24 cellular contexts compared by ENCODE assay signal in the genomic region with DNA sequence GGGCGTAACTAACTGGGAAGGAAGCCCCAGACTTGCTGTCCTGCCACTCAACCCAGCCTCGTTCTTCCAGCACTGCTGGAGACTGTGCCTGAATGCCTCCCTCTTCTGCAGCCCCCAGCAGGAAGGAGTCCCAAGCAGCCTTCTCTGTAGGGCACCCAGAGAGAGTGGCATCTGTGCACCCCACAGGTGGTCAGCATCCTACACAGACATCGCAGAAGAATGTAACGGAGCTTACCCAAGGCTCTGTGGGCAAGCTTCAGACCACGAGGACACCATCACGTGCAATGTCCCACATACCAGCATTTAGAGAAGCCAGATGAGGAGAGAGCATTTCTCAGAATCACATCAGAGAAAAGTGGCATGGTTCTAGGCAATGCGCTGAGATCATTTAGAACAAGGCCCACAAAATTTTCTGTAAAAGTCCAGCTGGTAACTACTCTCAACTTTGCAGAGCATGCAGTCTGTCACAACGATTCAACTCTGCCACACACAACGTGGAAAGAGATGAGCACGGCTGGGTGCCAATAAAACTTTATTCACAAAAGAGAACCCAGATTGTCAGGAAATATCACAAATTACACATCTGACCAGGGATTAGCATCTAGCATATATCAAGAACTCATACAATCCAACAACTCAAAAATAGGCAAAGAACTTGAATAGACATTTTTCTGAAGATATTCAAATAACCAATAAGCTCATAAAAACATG. TPM values are rescaled to one million over a fixed set of nuclear protein-coding genes. Genes with fewer than 3 reads are reported as not detected.
DNase-seq lines count a peak whose midpoint lies in the region; ATAC-seq, FAIRE-seq and TF ChIP-seq lines count a peak whose summit lies in the region.
"Had no signal": no experiment of that assay in that cellular context is flagged by ENCODE, and none has a peak within 500 bp of the region (broad histone marks: within the 10 kb centered on the region; RNA-seq: fewer than 3 reads in every experiment).

No MANE protein-coding gene starts in this region.

- no peaks in the 10 kb centered on the region for H3K9me3 Mint-ChIP-seq in activated naive CD8-positive, alpha-beta T cell treated with anti-CD3 and anti-CD28 coated beads, Interleukin-2, amount 50 U/mL, for 24 hours
- H3K9me3 Mint-ChIP-seq: CD4-positive, alpha-beta T cell had no signal

- no peak overlapping the region for H3K27ac ChIP-seq in GM12878 (ENCODE audit: control insufficient read depth, insufficient read depth)
- no peak overlapping the region for H3K27ac ChIP-seq in HepG2 (ENCODE audit: extremely low read length, insufficient read depth, low read length)
- no peak overlapping the region for H3K27ac ChIP-seq in sigmoid colon
- H3K27ac ChIP-seq in foreskin keratinocyte = no peak overlapping the region
- H3K27ac ChIP-seq: Peyer's patch, SJSA1 had no signal

- TF ChIP-seq RAD21 in GM12878 (IDR thresholded peaks at IDR 0.05; ENCODE audit: insufficient read depth, low read depth, low read length) = no peak
- no peak for TF ChIP-seq RAD21 in HepG2 (CRISPR knock-in tag; IDR thresholded peaks at IDR 0.05)

- BruUV-seq in GM12878 (replicated peaks; lab: Mats Ljungman, UMichigan) (no TSS peak), HepG2 (replicated peaks; lab: Mats Ljungman, UMichigan) (no TSS peak)

- H2AFZ ChIP-seq in GM12878 (ENCODE audit: control insufficient read depth, low read depth, low read length) (no peak overlapping the region), HepG2 (ENCODE audit: low read length) (no peak overlapping the region)

- SMC1A ChIA-PET in GM12878 (lab: Charles Lee; ENCODE audit: uncharacterized antibody, unreplicated experiment) = no interaction called here

- no peaks in the 10 kb centered on the region for H4K20me1 ChIP-seq in GM12878 (ENCODE audit: control insufficient read depth, insufficient read depth)
- peaks cover 41% of the 10 kb centered on the region for H4K20me1 ChIP-seq in HepG2 (ENCODE audit: insufficient read depth, low read length)

- H3K4me1 ChIP-seq in GM12878 (ENCODE audit: control insufficient read depth, insufficient read depth, low read length) (no peaks in the 10 kb centered on the region), HepG2 (ENCODE audit: insufficient read depth, low read length) (peaks cover 8% of the 10 kb centered on the region), sigmoid colon (no peaks in the 10 kb centered on the region), foreskin keratinocyte (no peaks in the 10 kb centered on the region)
- H3K4me1 ChIP-seq: Peyer's patch, SJSA1 had no signal

- intact Hi-C loops in GM12878 (cut with micrococcal nuclease; ENCODE audit: unreplicated experiment) = no loop called here
- intact Hi-C loops in HepG2 (cut with micrococcal nuclease; ENCODE audit: unreplicated experiment) = no loop called here
- intact Hi-C loops in sigmoid colon (cut with DNase I) = no loop called here

- H3K9me3 ChIP-seq in GM12878 (replicated peaks; ENCODE audit: control insufficient read depth, insufficient read depth, low read length) (no peaks in the 10 kb centered on the region), HepG2 (ENCODE audit: low read length) (no peaks in the 10 kb centered on the region), sigmoid colon (no peaks in the 10 kb centered on the region)
- H3K9me3 ChIP-seq: Peyer's patch, SJSA1 had no signal

- H3K79me2 ChIP-seq in GM12878 (ENCODE audit: control insufficient read depth, insufficient read depth, low read length) (no peaks in the 10 kb centered on the region), HepG2 (ENCODE audit: insufficient read depth, low read length) (peaks cover 55% of the 10 kb centered on the region)

- H3K4me3 ChIP-seq in H7 (ENCODE audit: insufficient read depth, low read depth, low read length) = no peak overlapping the region
- H3K4me3 ChIP-seq in GM12878 = no peak overlapping the region
- no peak overlapping the region for H3K4me3 ChIP-seq in HepG2 (replicated peaks in 1 of 3; ENCODE audit: insufficient read depth in 1 of 3, low read depth in 2 of 3, low read length in 3 of 3)
- no peak overlapping the region for H3K4me3 ChIP-seq in sigmoid colon
- H3K4me3 ChIP-seq: Peyer's patch, SJSA1 had no signal

- H3K9ac ChIP-seq in GM12878 (ENCODE audit: control insufficient read depth, insufficient read depth, low read length) (no peak overlapping the region), HepG2 (ENCODE audit: insufficient read depth, low read depth, low read length) (no peak overlapping the region)

- H3K27me3 ChIP-seq in H7 (ENCODE audit: control insufficient read depth, insufficient read depth, low read length) (no peaks in the 10 kb centered on the region), GM12878 (replicated peaks in 1 of 2; ENCODE audit: control insufficient read depth in 2 of 2, insufficient read depth in 2 of 2, low read length in 1 of 2) (no peaks in the 10 kb centered on the region; a peak in 1 of 4 replicates), HepG2 (ENCODE audit: control insufficient read depth in 1 of 2, insufficient read depth in 2 of 2, low read length in 2 of 2) (no peaks in the 10 kb centered on the region), sigmoid colon (no peaks in the 10 kb centered on the region), foreskin keratinocyte (peaks cover 3% of the 10 kb centered on the region)
- H3K27me3 ChIP-seq: Peyer's patch, SJSA1 had no signal

- H3K36me3 ChIP-seq in H7 (replicated peaks; ENCODE audit: control insufficient read depth, insufficient read depth, low read length) = no peaks in the 10 kb centered on the region; the same call in none of the 2 replicates
- H3K36me3 ChIP-seq in GM12878 (ENCODE audit: control insufficient read depth in 2 of 2, insufficient read depth in 2 of 2, low read length in 1 of 2) = no peaks in the 10 kb centered on the region
- H3K36me3 ChIP-seq in HepG2 (replicated peaks in 1 of 2; ENCODE audit: control insufficient read depth in 1 of 2, insufficient read depth in 2 of 2, low read length in 2 of 2) = peaks cover 28 to 60% of the 10 kb centered on the region in 2 experiments
- no peaks in the 10 kb centered on the region for H3K36me3 ChIP-seq in sigmoid colon
- H3K36me3 ChIP-seq: Peyer's patch, SJSA1 had no signal

- no peak for FAIRE-seq in GM12878 (lab: Jason Lieb, UNC)
- no peak for FAIRE-seq in HepG2 (lab: Jason Lieb, UNC)
- FAIRE-seq: GM12891, HTR-8/SVneo had no signal

- 32% methylated on average over 10 of the region's 10 CpGs for WGBS in GM12878 (ENCODE audit: insufficient coverage, insufficient replicate concordance, low lambda C conversion rate, missing lambda C conversion rate)
- WGBS in HepG2 (ENCODE audit: low lambda C conversion rate) = 98% methylated on average over 7 of the region's 10 CpGs
- WGBS in sigmoid colon, 2 donors = 90 to 95% methylated on average over 10 of the region's 10 CpGs

- no peak overlapping the region for H3K4me3 Mint-ChIP-seq in activated naive CD8-positive, alpha-beta T cell treated with anti-CD3 and anti-CD28 coated beads, Interleukin-2, amount 50 U/mL, for 24 hours
- H3K4me3 Mint-ChIP-seq: CD4-positive, alpha-beta T cell had no signal

- in situ Hi-C loops in GM12878 (cut with MboI) (no loop called here), HepG2 (cut with HindIII; ENCODE audit: extremely low pct_ligation_motif_present, low pct_unique_long_range_greater_than_20kb) (no loop called here)

- H3K27ac Mint-ChIP-seq in activated naive CD8-positive, alpha-beta T cell treated with anti-CD3 and anti-CD28 coated beads, Interleukin-2, amount 50 U/mL, for 24 hours = no peak overlapping the region
- H3K27ac Mint-ChIP-seq: CD4-positive, alpha-beta T cell had no signal

- ATAC-seq in GM12878 (no peak), HepG2 (no peak), foreskin keratinocyte (no peak), GM18909 (IDR thresholded peaks at IDR 0.05; ENCODE audit: poor library complexity, unreplicated experiment) (no peak)
- no peak for ATAC-seq in activated naive CD8-positive, alpha-beta T cell treated with anti-CD3 and anti-CD28 coated beads, Interleukin-2, amount 50 U/mL, for 24 hours

- H3K4me1 Mint-ChIP-seq in activated naive CD8-positive, alpha-beta T cell treated with anti-CD3 and anti-CD28 coated beads, Interleukin-2, amount 50 U/mL, for 24 hours = no peaks in the 10 kb centered on the region

- no peak for TF ChIP-seq POLR2A in GM12878 (IDR thresholded peaks at IDR 0.05; ENCODE audit: low read depth, low read length)
- no peak for TF ChIP-seq POLR2A in HepG2 (IDR thresholded peaks at IDR 0.05; ENCODE audit: insufficient read depth in 1 of 2, low read depth in 2 of 2, low read length in 2 of 2)
- no peak for TF ChIP-seq POLR2A in sigmoid colon (IDR thresholded peaks at IDR 0.05)

- RAD21 ChIA-PET in GM12878 (lab: Charles Lee; ENCODE audit: unreplicated experiment) = no interaction called here

- no peaks in the 10 kb centered on the region for H3K36me3 Mint-ChIP-seq in activated naive CD8-positive, alpha-beta T cell treated with anti-CD3 and anti-CD28 coated beads, Interleukin-2, amount 50 U/mL, for 24 hours (ENCODE audit: low read depth)

- TF ChIP-seq CTCF in GM12878 (IDR thresholded peaks at IDR 0.05 in 2 of 3, conservative IDR thresholded peaks at IDR 0.05 in 1 of 3; ENCODE audit: control insufficient read depth in 2 of 3, extremely low read depth in 1 of 3, insufficient read depth in 1 of 3, low read depth in 3 of 3, low read length in 3 of 3) (no peak), HepG2 (CRISPR knock-in tag; IDR thresholded peaks at IDR 0.05) (no peak), sigmoid colon (IDR thresholded peaks at IDR 0.05) (no peak), foreskin keratinocyte (conservative IDR thresholded peaks at IDR 0.05) (no peak)

- H3K27me3 Mint-ChIP-seq in activated naive CD8-positive, alpha-beta T cell treated with anti-CD3 and anti-CD28 coated beads, Interleukin-2, amount 50 U/mL, for 24 hours = peaks cover 15% of the 10 kb centered on the region

- H3K4me2 ChIP-seq in GM12878 (ENCODE audit: control insufficient read depth, insufficient read depth) (no peak overlapping the region), HepG2 (ENCODE audit: low read depth, low read length) (no peak overlapping the region)

- CTCF ChIA-PET in GM12878 (lab: Yijun Ruan, JAX) (no interaction called here), HepG2 (lab: Yijun Ruan, JAX; ENCODE audit: low intra/inter-chr PET ratio, low total read pairs) (no interaction called here)

- TF ChIP-seq EP300 in GM12878 (IDR thresholded peaks at IDR 0.05; ENCODE audit: borderline replicate concordance in 1 of 2, control insufficient read depth in 1 of 2, low read depth in 2 of 2, low read length in 2 of 2) = no peak
- no peak for TF ChIP-seq EP300 in HepG2 (IDR thresholded peaks at IDR 0.05; ENCODE audit: low read depth in 2 of 2, low read length in 2 of 2)
- no peak for TF ChIP-seq EP300 in HepG2 (CRISPR knock-in tag; IDR thresholded peaks at IDR 0.05; ENCODE audit: borderline replicate concordance)
- TF ChIP-seq EP300 in sigmoid colon (IDR thresholded peaks at IDR 0.05) = no peak

- peak; percentile 18 for DNase-seq in H7
- no peak for DNase-seq in GM12878 (ENCODE audit: low read depth, low spot score)
- DNase-seq in HepG2 (ENCODE audit: low spot score) = no peak
- peak; percentile 9 for DNase-seq in sigmoid colon
- no peak for DNase-seq in foreskin keratinocyte
- DNase-seq in NCI-H345 (lab: John Stamatoyannopoulos, UW) = no peak
- DNase-seq in activated naive CD8-positive, alpha-beta T cell treated with anti-CD3 and anti-CD28 coated beads, Interleukin-2, amount 50 U/mL, for 24 hours = no peak
- DNase-seq: CD4-positive, alpha-beta T cell; COR-L47; DMS79; IMR-90; NCI-H1105; NCI-H2029 treated with DMSO at 0.1 percent for 48 hours; NCI-H226; NCI-H524; NCI-H774; NK-92 treated with Interleukin-12 subunit alpha and Interleukin-12 subunit beta, amount 100 ng/mL, for 24 hours; Peyer's patch had no signal

- POLR2A ChIA-PET in GM12878 (lab: Charles Lee) (no interaction called here), HepG2 (lab: Yijun Ruan, JAX) (no interaction called here)

RNA-seq across cellular contexts. Expression of gene SHANK2, which starts 33.4 kb away (rescaled TPM):
- total RNA-seq in H7 (2014; rRNA removed; shearing (Covaris generic)) = 9.7 and 14.8 TPM in 2 replicates
- total RNA-seq in GM12878 (2013; cell fraction: nucleolus; rRNA removed) = 7.4 and 7.8 TPM in 2 replicates
- total RNA-seq in GM12878 (2014; rRNA removed) (0.11 and 0.28 TPM in 2 replicates), GM12878 (2014; rRNA removed; fragmentation: Illumina TruSeq; extraction: Trizol) (not detected in 2 replicates), GM12878 (2021) (0.13 and 0.31 TPM in 2 replicates), HepG2 (2016; rRNA removed; fragmentation: Illumina TruSeq; extraction: Trizol) (10.2 and 10.5 TPM in 2 replicates), sigmoid colon (10 to 100 TPM in 3 of 4 donors, 1 to 10 TPM in 1; 8.0 to 43.8 (median 16.8) TPM), foreskin keratinocyte (1.5 TPM in 2 replicates)
- polyA plus RNA-seq in GM12878 (2011; ENCODE audit: low read depth) = not detected
- polyA plus RNA-seq in GM12878 (2011; rRNA removed) (0.10 and 0.14 TPM in 2 replicates), GM12878 (2014; fragmentation: Illumina TruSeq; extraction: Trizol) (0.01 TPM in 1 of 2 replicates, not detected in the other), GM12878 (2014; fragmentation: Nextera tagmentation; extraction: Ambion mirVana) (not detected), GM12878 (2014; rRNA removed) (not detected in 2 replicates), GM12878 (2016; fragmentation: Nextera tagmentation; extraction: Ambion mirVana) (under 1 TPM in 1 of 2 experiments, not detected in 1; 0.04 TPM), HepG2 (2011; rRNA removed) (13.0 and 16.0 TPM in 2 replicates), sigmoid colon (1 to 10 TPM; 3.5 to 4.4 (median 3.6) TPM), foreskin keratinocyte (0.17 and 0.32 TPM in 2 replicates)
- 0.09 and 0.12 TPM in 2 replicates for polyA plus RNA-seq in GM12878 (2011; cell fraction: cytosol; rRNA removed)
- 0.67 and 0.79 TPM in 2 replicates for polyA plus RNA-seq in GM12878 (2011; cell fraction: nucleus; rRNA removed)
- 0.04 TPM in 1 of 2 replicates, not detected in the other for polyA plus RNA-seq in GM12878 (2012)
- polyA minus RNA-seq in GM12878 (2011; rRNA and poly(A)+ RNA removed) = 0.57 and 0.95 TPM in 2 replicates
- not detected in 2 replicates for polyA minus RNA-seq in GM12878 (2011; cell fraction: cytosol; rRNA and poly(A)+ RNA removed)
- polyA minus RNA-seq in GM12878 (2011; cell fraction: nucleus; rRNA and poly(A)+ RNA removed) = 1.2 and 1.7 TPM in 2 replicates
- total RNA-seq in HepG2 (2016; cell fraction: cytosol; rRNA removed; fragmentation: Illumina TruSeq; extraction: Trizol; ENCODE audit: low read depth) = 21.4 and 22.4 TPM in 2 replicates
- 10.1 and 10.2 TPM in 2 replicates for total RNA-seq in HepG2 (2016; cell fraction: insoluble cytoplasmic fraction; rRNA removed; fragmentation: Illumina TruSeq; extraction: Trizol)
- total RNA-seq in HepG2 (2016; cell fraction: membrane; rRNA removed; fragmentation: Illumina TruSeq; extraction: Trizol) = 14.0 and 14.5 TPM in 2 replicates
- 30.8 and 38.1 TPM in 2 replicates for total RNA-seq in HepG2 (2016; cell fraction: nucleus; rRNA removed; fragmentation: Illumina TruSeq; extraction: Trizol)
- 8.0 and 9.2 TPM in 2 replicates for polyA plus RNA-seq in HepG2 (2011; cell fraction: cytosol; rRNA removed)
- polyA plus RNA-seq in HepG2 (2011; cell fraction: nucleus; rRNA removed) = 60.2 and 68.0 TPM in 2 replicates
- polyA plus RNA-seq in HepG2 (2012) = 11.6 and 14.7 TPM in 2 replicates
- 1.2 and 1.3 TPM in 2 replicates for polyA plus RNA-seq in HepG2 (2016; cell fraction: cytosol; fragmentation: Illumina TruSeq; extraction: Trizol; ENCODE audit: low read depth)
- polyA plus RNA-seq in HepG2 (2016; cell fraction: insoluble cytoplasmic fraction; fragmentation: Illumina TruSeq; extraction: Trizol; ENCODE audit: low read depth) = 5.5 and 10.0 TPM in 2 replicates
- polyA plus RNA-seq in HepG2 (2016; cell fraction: membrane; fragmentation: Illumina TruSeq; extraction: Trizol; ENCODE audit: low read depth) = 2.4 and 3.2 TPM in 2 replicates
- polyA plus RNA-seq in HepG2 (2016; cell fraction: nucleus; fragmentation: Illumina TruSeq; extraction: Trizol; ENCODE audit: insufficient read depth, low read depth) = 26.0 and 26.8 TPM in 2 replicates
- polyA minus RNA-seq in HepG2 (2011; rRNA and poly(A)+ RNA removed; ENCODE audit: low replicate concordance) = 0.21 and 90.9 TPM in 2 replicates
- 22.8 and 29.4 TPM in 2 replicates for polyA minus RNA-seq in HepG2 (2011; cell fraction: cytosol; rRNA and poly(A)+ RNA removed)
- 98.9 and 104 TPM in 2 replicates for polyA minus RNA-seq in HepG2 (2011; cell fraction: nucleus; rRNA and poly(A)+ RNA removed)
- total RNA-seq: CD4-positive, alpha-beta T cell; H4; OCI-LY7 had no signal

Comparison
In these comparisons a context has a peak if more than half of its experiments do, and no peak if none do; other contexts are left out.
1. DNase-seq: peak in H7 (single experiment) and sigmoid colon (single experiment); none in GM12878 (single experiment), HepG2 (single experiment), foreskin keratinocyte (0 of 2), NCI-H345 (single experiment) and activated naive CD8-positive, alpha-beta T cell treated with anti-CD3 and anti-CD28 coated beads, Interleukin-2, amount 50 U/mL, for 24 hours (single experiment).